In genomic region chr9:34610434-34611206, GRCh38 we compare ENCODE assay signal across 9 cellular contexts. TPM values are rescaled to one million over a fixed set of nuclear protein-coding genes. Genes with fewer than 3 reads are reported as not detected.
DNase-seq lines count a peak whose midpoint lies in the region; ATAC-seq, FAIRE-seq and TF ChIP-seq lines count a peak whose summit lies in the region.
"Had no signal": no experiment of that assay in that cellular context is flagged by ENCODE, and none has a peak within 500 bp of the region (broad histone marks: within the 10 kb centered on the region; RNA-seq: fewer than 3 reads in every experiment).

No MANE protein-coding gene starts in this region.

- H3K36me3 ChIP-seq in adipocyte (ENCODE audit: control insufficient read depth, insufficient read depth, low read length, severe bottlenecking): peaks cover 19% of the 10 kb centered on the region
- H3K36me3 ChIP-seq in HepG2 (replicated peaks in 1 of 2; ENCODE audit: control insufficient read depth in 1 of 2, insufficient read depth in 2 of 2, low read length in 2 of 2): no peaks in the 10 kb centered on the region

- TF ChIP-seq POLR2A in A549 (IDR thresholded peaks at IDR 0.05; ENCODE audit: low read length) (no peak), HepG2 (IDR thresholded peaks at IDR 0.05; ENCODE audit: insufficient read depth in 1 of 2, low read depth in 2 of 2, low read length in 2 of 2) (no peak), GM12892 (IDR thresholded peaks at IDR 0.05; ENCODE audit: low read depth, low read length) (no peak)

- peak overlapping the region; percentile 91 to 94; a peak in 4 of 6 replicates for H3K27ac ChIP-seq in A549
- no peak overlapping the region for H3K27ac ChIP-seq in HepG2 (ENCODE audit: extremely low read length, insufficient read depth, low read length)

- H2AFZ ChIP-seq in HepG2 (ENCODE audit: low read length): no peak overlapping the region

- H3K9me3 ChIP-seq in A549: no peaks in the 10 kb centered on the region
- H3K9me3 ChIP-seq in adipocyte (ENCODE audit: control insufficient read depth, low read length): no peaks in the 10 kb centered on the region
- no peaks in the 10 kb centered on the region for H3K9me3 ChIP-seq in HepG2 (ENCODE audit: low read length)

- DNase-seq in A549 (ENCODE audit: low read depth in 1 of 2, low spot score in 1 of 2) (no peak), HFF-Myc (ENCODE audit: extremely low read depth, low read depth) (no peak), adipocyte (ENCODE audit: low read depth) (no peak), HepG2 (ENCODE audit: low spot score) (no peak), COR-L47 (lab: John Stamatoyannopoulos, UW) (no peak), GM12892 (ENCODE audit: insufficient read length) (no peak), NCI-H526 treated with DMSO at 0.1 percent for 48 hours (lab: John Stamatoyannopoulos, UW) (no peak)
- DNase-seq: activated CD4-positive, alpha-beta T cell treated with anti-CD3 and anti-CD28 coated beads, Interleukin-2, amount 50 U/mL, for 1 hour had no signal

- FAIRE-seq in A549 (lab: Jason Lieb, UNC) (no peak), HepG2 (lab: Jason Lieb, UNC) (no peak), GM12892 (lab: Jason Lieb, UNC) (no peak)

- H3K27me3 ChIP-seq in adipocyte (replicated peaks; ENCODE audit: control insufficient read depth, insufficient read depth, low read length): no peaks in the 10 kb centered on the region
- no peaks in the 10 kb centered on the region for H3K27me3 ChIP-seq in HepG2 (ENCODE audit: control insufficient read depth in 1 of 2, insufficient read depth in 2 of 2, low read length in 2 of 2)

- no peaks in the 10 kb centered on the region; the same call in 1 of the 2 replicates for H4K20me1 ChIP-seq in HepG2 (ENCODE audit: insufficient read depth, low read length)

- no peak for TF ChIP-seq CTCF in A549 (IDR thresholded peaks at IDR 0.05)
- TF ChIP-seq CTCF in HFF-Myc (IDR thresholded peaks at IDR 0.05; ENCODE audit: low read depth, low read length, missing control alignments): no peak
- no peak for TF ChIP-seq CTCF in HepG2 (CRISPR knock-in tag; IDR thresholded peaks at IDR 0.05)

- peak overlapping the region; percentile 75 for H3K4me3 ChIP-seq in A549
- H3K4me3 ChIP-seq in HFF-Myc (replicated peaks; ENCODE audit: low read depth, low read length): peak overlapping the region; percentile 96
- peak overlapping the region; percentile 97 for H3K4me3 ChIP-seq in adipocyte (ENCODE audit: low read length)
- H3K4me3 ChIP-seq in HepG2 (replicated peaks in 1 of 3; ENCODE audit: insufficient read depth in 1 of 3, low read depth in 2 of 3, low read length in 3 of 3): peak overlapping the region; percentile 84 to 91 (median 89)

- peaks cover 6% of the 10 kb centered on the region for H3K79me2 ChIP-seq in HepG2 (ENCODE audit: insufficient read depth, low read length)

- H3K9ac ChIP-seq in adipocyte (ENCODE audit: low read length): peak overlapping the region; percentile 99
- peak overlapping the region; percentile 95 for H3K9ac ChIP-seq in HepG2 (ENCODE audit: insufficient read depth, low read depth, low read length)

- intact Hi-C loops in HepG2 (cut with micrococcal nuclease; ENCODE audit: unreplicated experiment): no loop called here

- ATAC-seq in A549 (no peak), HepG2 (no peak), GM19351 (IDR thresholded peaks at IDR 0.05; ENCODE audit: unreplicated experiment) (no peak)

- CTCF ChIA-PET in A549 (lab: Yijun Ruan, JAX) (interaction anchor here (0.9 to 17.0 kb wide), 6 partner anchors 8 to 63 kb away, joined by 3 to 429 read pairs (median 5); partner anchors contain the start of genes ARID3C and SIGMAR1), HepG2 (lab: Yijun Ruan, JAX; ENCODE audit: low intra/inter-chr PET ratio, low total read pairs) (no interaction called here)

- TF ChIP-seq EP300 in A549 (IDR thresholded peaks at IDR 0.05) (no peak), HepG2 (IDR thresholded peaks at IDR 0.05; ENCODE audit: low read depth in 2 of 2, low read length in 2 of 2) (no peak), HepG2 (CRISPR knock-in tag; IDR thresholded peaks at IDR 0.05; ENCODE audit: borderline replicate concordance) (no peak)

- no peak for TF ChIP-seq RAD21 in A549 (conservative IDR thresholded peaks at IDR 0.05 in 1 of 2, IDR thresholded peaks at IDR 0.05 in 1 of 2)
- no peak for TF ChIP-seq RAD21 in HepG2 (CRISPR knock-in tag; IDR thresholded peaks at IDR 0.05)

- POLR2A ChIA-PET in A549 (lab: Yijun Ruan, JAX): no interaction called here
- POLR2A ChIA-PET in HepG2 (lab: Yijun Ruan, JAX): interaction anchor here (1.2 to 2.2 kb wide), 2 partner anchors 9 to 27 kb away, joined by 4 to 13 read pairs; partner anchors contain the start of genes DCTN3 and SIGMAR1

- WGBS in A549 (ENCODE audit: missing lambda C conversion rate): 96% methylated on average over 17 of the region's 20 CpGs
- WGBS in HepG2 (ENCODE audit: low lambda C conversion rate): 86% methylated on average over 2 of the region's 20 CpGs

- BruUV-seq in HepG2 (replicated peaks; lab: Mats Ljungman, UMichigan): no TSS peak

- H3K4me2 ChIP-seq in A549: peak overlapping the region; percentile 96
- peak overlapping the region; percentile 77 for H3K4me2 ChIP-seq in HepG2 (ENCODE audit: low read depth, low read length)

- peaks cover 18% of the 10 kb centered on the region; the same call in 1 of the 3 replicates for H3K4me1 ChIP-seq in A549
- peaks cover 21% of the 10 kb centered on the region for H3K4me1 ChIP-seq in adipocyte (ENCODE audit: control insufficient read depth, insufficient read depth, low read length)
- H3K4me1 ChIP-seq in HepG2 (ENCODE audit: insufficient read depth, low read length): peaks cover 40% of the 10 kb centered on the region

- in situ Hi-C loops in HepG2 (cut with HindIII; ENCODE audit: extremely low pct_ligation_motif_present, low pct_unique_long_range_greater_than_20kb): no loop called here

RNA-seq across cellular contexts. Expression of gene RPP25L, which starts 1.3 kb away (rescaled TPM):
- polyA plus RNA-seq in A549 (2011; rRNA removed) (40.8 and 46.5 TPM in 2 replicates), A549 (2017; fragmentation: RNase III; extraction: RNeasy Plus Mini Kit Qiagen cat#74134 plus additional on column Dnase treatment) (36.7 to 41.7 TPM (median 39.8 TPM) in 3 replicates), HepG2 (2011; rRNA removed) (27.3 and 31.2 TPM in 2 replicates)
- 70.5 and 84.6 TPM in 2 replicates for polyA plus RNA-seq in A549 (2012; cell fraction: cytosol; rRNA removed)
- polyA plus RNA-seq in A549 (2012; cell fraction: nucleus; rRNA removed): 66.5 and 75.1 TPM in 2 replicates
- 21.7 and 30.8 TPM in 2 replicates for polyA minus RNA-seq in A549 (2011; rRNA and poly(A)+ RNA removed)
- total RNA-seq in HepG2 (2016; rRNA removed; fragmentation: Illumina TruSeq; extraction: Trizol): 24.5 and 32.1 TPM in 2 replicates
- 11.7 and 12.9 TPM in 2 replicates for total RNA-seq in HepG2 (2016; cell fraction: cytosol; rRNA removed; fragmentation: Illumina TruSeq; extraction: Trizol; ENCODE audit: low read depth)
- total RNA-seq in HepG2 (2016; cell fraction: insoluble cytoplasmic fraction; rRNA removed; fragmentation: Illumina TruSeq; extraction: Trizol): 25.9 and 30.1 TPM in 2 replicates
- 15.6 and 18.9 TPM in 2 replicates for total RNA-seq in HepG2 (2016; cell fraction: membrane; rRNA removed; fragmentation: Illumina TruSeq; extraction: Trizol)
- 10.0 and 12.4 TPM in 2 replicates for total RNA-seq in HepG2 (2016; cell fraction: nucleus; rRNA removed; fragmentation: Illumina TruSeq; extraction: Trizol)
- polyA plus RNA-seq in HepG2 (2011; cell fraction: cytosol; rRNA removed): 27.2 and 38.8 TPM in 2 replicates
- polyA plus RNA-seq in HepG2 (2011; cell fraction: nucleus; rRNA removed): 14.2 and 16.4 TPM in 2 replicates
- 15.8 and 18.2 TPM in 2 replicates for polyA plus RNA-seq in HepG2 (2012)
- 11.0 and 13.0 TPM in 2 replicates for polyA plus RNA-seq in HepG2 (2016; cell fraction: cytosol; fragmentation: Illumina TruSeq; extraction: Trizol; ENCODE audit: low read depth)
- polyA plus RNA-seq in HepG2 (2016; cell fraction: insoluble cytoplasmic fraction; fragmentation: Illumina TruSeq; extraction: Trizol; ENCODE audit: low read depth): 26.3 and 26.5 TPM in 2 replicates
- polyA plus RNA-seq in HepG2 (2016; cell fraction: membrane; fragmentation: Illumina TruSeq; extraction: Trizol; ENCODE audit: low read depth): 11.2 and 12.0 TPM in 2 replicates
- 13.1 and 17.9 TPM in 2 replicates for polyA plus RNA-seq in HepG2 (2016; cell fraction: nucleus; fragmentation: Illumina TruSeq; extraction: Trizol; ENCODE audit: insufficient read depth, low read depth)
- polyA minus RNA-seq in HepG2 (2011; rRNA and poly(A)+ RNA removed; ENCODE audit: low replicate concordance): 17.6 and 31.0 TPM in 2 replicates
- 11.2 and 11.8 TPM in 2 replicates for polyA minus RNA-seq in HepG2 (2011; cell fraction: cytosol; rRNA and poly(A)+ RNA removed)
- 5.3 and 5.7 TPM in 2 replicates for polyA minus RNA-seq in HepG2 (2011; cell fraction: nucleus; rRNA and poly(A)+ RNA removed)
- 20.2 TPM for polyA plus RNA-seq in GM12892 (2012; ENCODE audit: missing spikeins)

RNA-seq across cellular contexts. Expression of gene DCTN3, which starts 9.7 kb away (rescaled TPM):
- 64.8 and 74.3 TPM in 2 replicates for polyA plus RNA-seq in A549 (2011; rRNA removed)
- polyA plus RNA-seq in A549 (2012; cell fraction: cytosol; rRNA removed): 156 and 165 TPM in 2 replicates
- polyA plus RNA-seq in A549 (2012; cell fraction: nucleus; rRNA removed): 97.1 and 103 TPM in 2 replicates
- 92.9 to 97.4 TPM (median 96.3 TPM) in 3 replicates for polyA plus RNA-seq in A549 (2017; fragmentation: RNase III; extraction: RNeasy Plus Mini Kit Qiagen cat#74134 plus additional on column Dnase treatment)
- polyA minus RNA-seq in A549 (2011; rRNA and poly(A)+ RNA removed): 50.5 and 54.1 TPM in 2 replicates
- 27.4 and 30.8 TPM in 2 replicates for total RNA-seq in HepG2 (2016; rRNA removed; fragmentation: Illumina TruSeq; extraction: Trizol)
- 11.0 and 11.1 TPM in 2 replicates for total RNA-seq in HepG2 (2016; cell fraction: cytosol; rRNA removed; fragmentation: Illumina TruSeq; extraction: Trizol; ENCODE audit: low read depth)
- total RNA-seq in HepG2 (2016; cell fraction: insoluble cytoplasmic fraction; rRNA removed; fragmentation: Illumina TruSeq; extraction: Trizol): 29.0 and 29.5 TPM in 2 replicates
- 15.9 and 16.4 TPM in 2 replicates for total RNA-seq in HepG2 (2016; cell fraction: membrane; rRNA removed; fragmentation: Illumina TruSeq; extraction: Trizol)
- total RNA-seq in HepG2 (2016; cell fraction: nucleus; rRNA removed; fragmentation: Illumina TruSeq; extraction: Trizol): 15.7 and 15.9 TPM in 2 replicates
- 32.8 and 34.5 TPM in 2 replicates for polyA plus RNA-seq in HepG2 (2011; rRNA removed)
- 32.8 and 40.8 TPM in 2 replicates for polyA plus RNA-seq in HepG2 (2011; cell fraction: cytosol; rRNA removed)
- polyA plus RNA-seq in HepG2 (2011; cell fraction: nucleus; rRNA removed): 36.1 and 42.7 TPM in 2 replicates
- polyA plus RNA-seq in HepG2 (2012): 27.8 and 28.4 TPM in 2 replicates
- polyA plus RNA-seq in HepG2 (2016; cell fraction: cytosol; fragmentation: Illumina TruSeq; extraction: Trizol; ENCODE audit: low read depth): 15.7 and 17.6 TPM in 2 replicates
- 38.4 and 45.3 TPM in 2 replicates for polyA plus RNA-seq in HepG2 (2016; cell fraction: insoluble cytoplasmic fraction; fragmentation: Illumina TruSeq; extraction: Trizol; ENCODE audit: low read depth)
- 19.8 and 22.1 TPM in 2 replicates for polyA plus RNA-seq in HepG2 (2016; cell fraction: membrane; fragmentation: Illumina TruSeq; extraction: Trizol; ENCODE audit: low read depth)
- polyA plus RNA-seq in HepG2 (2016; cell fraction: nucleus; fragmentation: Illumina TruSeq; extraction: Trizol; ENCODE audit: insufficient read depth, low read depth): 37.1 and 38.5 TPM in 2 replicates
- 25.6 and 63.0 TPM in 2 replicates for polyA minus RNA-seq in HepG2 (2011; rRNA and poly(A)+ RNA removed; ENCODE audit: low replicate concordance)
- polyA minus RNA-seq in HepG2 (2011; cell fraction: cytosol; rRNA and poly(A)+ RNA removed): 6.0 and 6.2 TPM in 2 replicates
- polyA minus RNA-seq in HepG2 (2011; cell fraction: nucleus; rRNA and poly(A)+ RNA removed): 17.4 and 23.5 TPM in 2 replicates
- polyA plus RNA-seq in GM12892 (2012; ENCODE audit: missing spikeins): 92.0 TPM

RNA-seq across cellular contexts. Expression of gene ARID3C, which starts 18.2 kb away (rescaled TPM):
- 0.12 TPM in 1 of 2 replicates, not detected in the other for polyA plus RNA-seq in A549 (2011; rRNA removed)
- polyA plus RNA-seq in A549 (2012; cell fraction: cytosol; rRNA removed): 0.04 and 0.10 TPM in 2 replicates
- polyA plus RNA-seq in A549 (2012; cell fraction: nucleus; rRNA removed): 0.09 and 0.14 TPM in 2 replicates
- 0.08 to 0.10 TPM (median 0.09 TPM) in 3 replicates for polyA plus RNA-seq in A549 (2017; fragmentation: RNase III; extraction: RNeasy Plus Mini Kit Qiagen cat#74134 plus additional on column Dnase treatment)
- polyA minus RNA-seq in A549 (2011; rRNA and poly(A)+ RNA removed): not detected in 2 replicates
- total RNA-seq in HepG2 (2016; rRNA removed; fragmentation: Illumina TruSeq; extraction: Trizol): not detected in 2 replicates
- total RNA-seq in HepG2 (2016; cell fraction: cytosol; rRNA removed; fragmentation: Illumina TruSeq; extraction: Trizol; ENCODE audit: low read depth): not detected in 2 replicates
- not detected in 2 replicates for total RNA-seq in HepG2 (2016; cell fraction: insoluble cytoplasmic fraction; rRNA removed; fragmentation: Illumina TruSeq; extraction: Trizol)
- total RNA-seq in HepG2 (2016; cell fraction: membrane; rRNA removed; fragmentation: Illumina TruSeq; extraction: Trizol): not detected in 2 replicates
- total RNA-seq in HepG2 (2016; cell fraction: nucleus; rRNA removed; fragmentation: Illumina TruSeq; extraction: Trizol): not detected in 2 replicates
- not detected in 2 replicates for polyA plus RNA-seq in HepG2 (2011; rRNA removed)
- polyA plus RNA-seq in HepG2 (2011; cell fraction: cytosol; rRNA removed): not detected in 2 replicates
- 0.17 and 0.34 TPM in 2 replicates for polyA plus RNA-seq in HepG2 (2011; cell fraction: nucleus; rRNA removed)
- 0.12 TPM in 1 of 2 replicates, not detected in the other for polyA plus RNA-seq in HepG2 (2012)
- polyA plus RNA-seq in HepG2 (2016; cell fraction: cytosol; fragmentation: Illumina TruSeq; extraction: Trizol; ENCODE audit: low read depth): not detected in 2 replicates
- polyA plus RNA-seq in HepG2 (2016; cell fraction: insoluble cytoplasmic fraction; fragmentation: Illumina TruSeq; extraction: Trizol; ENCODE audit: low read depth): not detected in 2 replicates
- not detected in 2 replicates for polyA plus RNA-seq in HepG2 (2016; cell fraction: membrane; fragmentation: Illumina TruSeq; extraction: Trizol; ENCODE audit: low read depth)
- 0.45 TPM in 1 of 2 replicates, not detected in the other for polyA plus RNA-seq in HepG2 (2016; cell fraction: nucleus; fragmentation: Illumina TruSeq; extraction: Trizol; ENCODE audit: insufficient read depth, low read depth)
- not detected in 2 replicates for polyA minus RNA-seq in HepG2 (2011; rRNA and poly(A)+ RNA removed; ENCODE audit: low replicate concordance)
- polyA minus RNA-seq in HepG2 (2011; cell fraction: cytosol; rRNA and poly(A)+ RNA removed): not detected in 2 replicates
- not detected in 2 replicates for polyA minus RNA-seq in HepG2 (2011; cell fraction: nucleus; rRNA and poly(A)+ RNA removed)
- polyA plus RNA-seq in GM12892 (2012; ENCODE audit: missing spikeins): not detected

RNA-seq across cellular contexts. Expression of gene CNTFR, which starts 21.1 kb away (rescaled TPM):
- polyA plus RNA-seq in A549 (2011; rRNA removed): not detected in 2 replicates
- 0.04 and 0.11 TPM in 2 replicates for polyA plus RNA-seq in A549 (2012; cell fraction: cytosol; rRNA removed)
- polyA plus RNA-seq in A549 (2012; cell fraction: nucleus; rRNA removed): 0.06 and 0.11 TPM in 2 replicates
- 0.04 to 0.09 TPM in 2 of 3 replicates, not detected in the other for polyA plus RNA-seq in A549 (2017; fragmentation: RNase III; extraction: RNeasy Plus Mini Kit Qiagen cat#74134 plus additional on column Dnase treatment)
- polyA minus RNA-seq in A549 (2011; rRNA and poly(A)+ RNA removed): not detected in 2 replicates
- not detected in 2 replicates for total RNA-seq in HepG2 (2016; rRNA removed; fragmentation: Illumina TruSeq; extraction: Trizol)
- total RNA-seq in HepG2 (2016; cell fraction: cytosol; rRNA removed; fragmentation: Illumina TruSeq; extraction: Trizol; ENCODE audit: low read depth): not detected in 2 replicates
- not detected in 2 replicates for total RNA-seq in HepG2 (2016; cell fraction: insoluble cytoplasmic fraction; rRNA removed; fragmentation: Illumina TruSeq; extraction: Trizol)
- total RNA-seq in HepG2 (2016; cell fraction: membrane; rRNA removed; fragmentation: Illumina TruSeq; extraction: Trizol): not detected in 2 replicates
- not detected in 2 replicates for total RNA-seq in HepG2 (2016; cell fraction: nucleus; rRNA removed; fragmentation: Illumina TruSeq; extraction: Trizol)
- polyA plus RNA-seq in HepG2 (2011; rRNA removed): not detected in 2 replicates
- not detected in 2 replicates for polyA plus RNA-seq in HepG2 (2011; cell fraction: cytosol; rRNA removed)
- polyA plus RNA-seq in HepG2 (2011; cell fraction: nucleus; rRNA removed): not detected in 2 replicates
- polyA plus RNA-seq in HepG2 (2012): not detected in 2 replicates
- not detected in 2 replicates for polyA plus RNA-seq in HepG2 (2016; cell fraction: cytosol; fragmentation: Illumina TruSeq; extraction: Trizol; ENCODE audit: low read depth)
- polyA plus RNA-seq in HepG2 (2016; cell fraction: insoluble cytoplasmic fraction; fragmentation: Illumina TruSeq; extraction: Trizol; ENCODE audit: low read depth): not detected in 2 replicates
- polyA plus RNA-seq in HepG2 (2016; cell fraction: membrane; fragmentation: Illumina TruSeq; extraction: Trizol; ENCODE audit: low read depth): not detected in 2 replicates
- polyA plus RNA-seq in HepG2 (2016; cell fraction: nucleus; fragmentation: Illumina TruSeq; extraction: Trizol; ENCODE audit: insufficient read depth, low read depth): not detected in 2 replicates
- polyA minus RNA-seq in HepG2 (2011; rRNA and poly(A)+ RNA removed; ENCODE audit: low replicate concordance): 0.34 TPM in 1 of 2 replicates, not detected in the other
- polyA minus RNA-seq in HepG2 (2011; cell fraction: cytosol; rRNA and poly(A)+ RNA removed): not detected in 2 replicates
- not detected in 2 replicates for polyA minus RNA-seq in HepG2 (2011; cell fraction: nucleus; rRNA and poly(A)+ RNA removed)
- polyA plus RNA-seq in GM12892 (2012; ENCODE audit: missing spikeins): not detected

RNA-seq across cellular contexts. Expression of gene SIGMAR1, which starts 27.0 kb away (rescaled TPM):
- polyA plus RNA-seq in A549 (2011; rRNA removed) (64.6 and 95.4 TPM in 2 replicates), A549 (2017; fragmentation: RNase III; extraction: RNeasy Plus Mini Kit Qiagen cat#74134 plus additional on column Dnase treatment) (141 to 150 TPM (median 147 TPM) in 3 replicates), HepG2 (2011; rRNA removed) (38.9 and 45.9 TPM in 2 replicates)
- 151 and 198 TPM in 2 replicates for polyA plus RNA-seq in A549 (2012; cell fraction: cytosol; rRNA removed)
- polyA plus RNA-seq in A549 (2012; cell fraction: nucleus; rRNA removed): 81.6 and 107 TPM in 2 replicates
- 51.5 and 62.9 TPM in 2 replicates for polyA minus RNA-seq in A549 (2011; rRNA and poly(A)+ RNA removed)
- 28.5 and 60.8 TPM in 2 replicates for total RNA-seq in HepG2 (2016; rRNA removed; fragmentation: Illumina TruSeq; extraction: Trizol)
- total RNA-seq in HepG2 (2016; cell fraction: cytosol; rRNA removed; fragmentation: Illumina TruSeq; extraction: Trizol; ENCODE audit: low read depth): 29.7 and 36.9 TPM in 2 replicates
- total RNA-seq in HepG2 (2016; cell fraction: insoluble cytoplasmic fraction; rRNA removed; fragmentation: Illumina TruSeq; extraction: Trizol): 27.0 and 60.5 TPM in 2 replicates
- total RNA-seq in HepG2 (2016; cell fraction: membrane; rRNA removed; fragmentation: Illumina TruSeq; extraction: Trizol): 57.4 and 66.9 TPM in 2 replicates
- 47.9 and 57.4 TPM in 2 replicates for total RNA-seq in HepG2 (2016; cell fraction: nucleus; rRNA removed; fragmentation: Illumina TruSeq; extraction: Trizol)
- polyA plus RNA-seq in HepG2 (2011; cell fraction: cytosol; rRNA removed): 46.5 and 47.9 TPM in 2 replicates
- 28.6 and 40.8 TPM in 2 replicates for polyA plus RNA-seq in HepG2 (2011; cell fraction: nucleus; rRNA removed)
- 57.8 and 68.0 TPM in 2 replicates for polyA plus RNA-seq in HepG2 (2012)
- polyA plus RNA-seq in HepG2 (2016; cell fraction: cytosol; fragmentation: Illumina TruSeq; extraction: Trizol; ENCODE audit: low read depth): 54.4 and 69.4 TPM in 2 replicates
- 55.2 and 61.1 TPM in 2 replicates for polyA plus RNA-seq in HepG2 (2016; cell fraction: insoluble cytoplasmic fraction; fragmentation: Illumina TruSeq; extraction: Trizol; ENCODE audit: low read depth)
- polyA plus RNA-seq in HepG2 (2016; cell fraction: membrane; fragmentation: Illumina TruSeq; extraction: Trizol; ENCODE audit: low read depth): 86.0 and 102 TPM in 2 replicates
- 131 and 132 TPM in 2 replicates for polyA plus RNA-seq in HepG2 (2016; cell fraction: nucleus; fragmentation: Illumina TruSeq; extraction: Trizol; ENCODE audit: insufficient read depth, low read depth)
- 71.0 and 231 TPM in 2 replicates for polyA minus RNA-seq in HepG2 (2011; rRNA and poly(A)+ RNA removed; ENCODE audit: low replicate concordance)
- 23.8 and 24.9 TPM in 2 replicates for polyA minus RNA-seq in HepG2 (2011; cell fraction: cytosol; rRNA and poly(A)+ RNA removed)
- 13.3 and 18.3 TPM in 2 replicates for polyA minus RNA-seq in HepG2 (2011; cell fraction: nucleus; rRNA and poly(A)+ RNA removed)
- 28.8 TPM for polyA plus RNA-seq in GM12892 (2012; ENCODE audit: missing spikeins)
